ENCODE assay signal across 1 cellular context in the genomic region with DNA sequence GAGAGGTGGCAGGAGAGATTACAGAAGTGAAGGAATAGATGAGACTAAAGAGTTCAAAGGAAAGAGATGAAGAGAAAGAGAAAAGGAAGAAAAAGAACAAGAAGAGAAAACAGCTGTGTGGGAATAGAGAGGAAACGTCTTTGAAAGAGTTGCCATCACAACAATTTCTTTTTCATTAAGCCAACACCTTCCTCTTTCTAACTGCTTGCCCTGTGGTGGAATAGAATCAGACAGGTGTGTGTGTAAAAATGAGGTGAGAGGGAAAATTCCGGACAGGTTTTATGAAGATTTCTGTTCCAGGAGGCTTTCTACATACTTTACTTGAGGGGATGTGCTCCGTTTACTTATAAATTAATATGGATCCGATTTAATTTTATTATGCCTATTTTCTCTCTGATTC.
TF ChIP-seq lines count a peak whose summit lies in the region.

No MANE protein-coding gene starts in this region.

TF ChIP-seq in HepG2, 621 proteins besides CTCF, POLR2A, EP300 and RAD21:
- TF ChIP-seq NR0B2 (CRISPR knock-in tag; IDR thresholded peaks at IDR 0.05) (no peak), HDAC6 (IDR thresholded peaks at IDR 0.05; ENCODE audit: low read depth, low read length) (no peak), NCOA5 (CRISPR knock-in tag; IDR thresholded peaks at IDR 0.05) (no peak), ZNF512 (CRISPR knock-in tag; IDR thresholded peaks at IDR 0.05) (no peak), ZNF235 (CRISPR knock-in tag; IDR thresholded peaks at IDR 0.05; ENCODE audit: borderline replicate concordance) (no peak), ZNF205 (CRISPR knock-in tag; IDR thresholded peaks at IDR 0.05) (no peak), PAX8 (CRISPR knock-in tag; IDR thresholded peaks at IDR 0.05; ENCODE audit: borderline replicate concordance) (no peak), NKX3-1 (CRISPR knock-in tag; IDR thresholded peaks at IDR 0.05) (no peak), MBD4 (IDR thresholded peaks at IDR 0.05; ENCODE audit: borderline replicate concordance, low read length) (no peak), FOSL2 (CRISPR knock-in tag; IDR thresholded peaks at IDR 0.05) (no peak), ELF4 (CRISPR knock-in tag; IDR thresholded peaks at IDR 0.05; ENCODE audit: borderline replicate concordance) (no peak), TOPORS (CRISPR knock-in tag; IDR thresholded peaks at IDR 0.05) (no peak), ZSCAN12 (CRISPR knock-in tag; IDR thresholded peaks at IDR 0.05) (no peak)
- TF ChIP-seq, protein P1, sequence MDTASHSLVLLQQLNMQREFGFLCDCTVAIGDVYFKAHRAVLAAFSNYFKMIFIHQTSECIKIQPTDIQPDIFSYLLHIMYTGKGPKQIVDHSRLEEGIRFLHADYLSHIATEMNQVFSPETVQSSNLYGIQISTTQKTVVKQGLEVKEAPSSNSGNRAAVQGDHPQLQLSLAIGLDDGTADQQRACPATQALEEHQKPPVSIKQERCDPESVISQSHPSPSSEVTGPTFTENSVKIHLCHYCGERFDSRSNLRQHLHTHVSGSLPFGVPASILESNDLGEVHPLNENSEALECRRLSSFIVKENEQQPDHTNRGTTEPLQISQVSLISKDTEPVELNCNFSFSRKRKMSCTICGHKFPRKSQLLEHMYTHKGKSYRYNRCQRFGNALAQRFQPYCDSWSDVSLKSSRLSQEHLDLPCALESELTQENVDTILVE (CRISPR knock-in tag; IDR thresholded peaks at IDR 0.05), result no peak
